In the genomic region with DNA sequence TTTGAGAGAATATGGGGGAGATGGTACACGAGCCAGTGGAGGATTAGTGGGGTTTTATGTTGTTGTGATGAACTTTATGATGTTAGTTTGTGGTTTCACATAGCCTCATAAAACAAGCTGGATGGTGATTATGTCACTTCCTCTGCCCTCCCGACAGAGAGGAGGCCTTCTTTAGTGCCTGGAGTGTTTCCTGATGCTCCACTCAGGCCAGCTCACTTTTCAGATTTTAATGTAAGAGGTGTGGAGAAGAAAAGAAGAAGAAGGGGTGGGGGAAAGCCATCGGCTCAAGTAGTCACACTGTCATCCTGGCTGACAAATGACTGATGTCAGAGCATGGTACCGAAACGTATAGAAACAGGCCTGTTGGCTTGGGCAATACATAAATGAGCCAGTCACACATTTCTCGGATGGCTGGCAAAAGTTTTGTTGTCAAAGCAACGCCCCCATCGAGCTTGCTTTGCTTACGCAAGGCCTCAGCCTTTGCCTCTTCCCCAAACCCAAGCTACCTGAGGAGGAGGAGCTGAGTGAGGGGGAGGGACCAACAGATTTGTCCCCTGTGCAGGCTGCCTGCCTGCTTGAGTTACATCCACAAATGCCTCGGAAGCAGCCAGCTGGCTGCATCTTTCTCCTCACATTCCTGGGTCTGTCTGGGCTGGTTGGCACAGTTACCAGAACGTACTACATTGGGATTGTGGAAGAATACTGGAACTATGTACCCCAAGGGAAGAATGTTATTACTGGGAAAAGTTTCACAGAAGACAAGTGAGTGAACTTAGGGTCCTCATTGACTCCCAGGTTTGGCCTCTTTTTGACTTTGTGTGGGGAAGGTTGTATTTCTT, we compare ENCODE assay signal across 23 cellular contexts. TPM values are rescaled to one million over a fixed set of nuclear protein-coding genes. Genes with fewer than 3 reads are reported as not detected.
DNase-seq lines count a peak whose midpoint lies in the region; ATAC-seq and TF ChIP-seq lines count a peak whose summit lies in the region.
"Had no signal": no experiment of that assay in that cellular context is flagged by ENCODE, and none has a peak within 500 bp of the region (broad histone marks: within the 10 kb centered on the region; RNA-seq: fewer than 3 reads in every experiment).

A gene with protein sequence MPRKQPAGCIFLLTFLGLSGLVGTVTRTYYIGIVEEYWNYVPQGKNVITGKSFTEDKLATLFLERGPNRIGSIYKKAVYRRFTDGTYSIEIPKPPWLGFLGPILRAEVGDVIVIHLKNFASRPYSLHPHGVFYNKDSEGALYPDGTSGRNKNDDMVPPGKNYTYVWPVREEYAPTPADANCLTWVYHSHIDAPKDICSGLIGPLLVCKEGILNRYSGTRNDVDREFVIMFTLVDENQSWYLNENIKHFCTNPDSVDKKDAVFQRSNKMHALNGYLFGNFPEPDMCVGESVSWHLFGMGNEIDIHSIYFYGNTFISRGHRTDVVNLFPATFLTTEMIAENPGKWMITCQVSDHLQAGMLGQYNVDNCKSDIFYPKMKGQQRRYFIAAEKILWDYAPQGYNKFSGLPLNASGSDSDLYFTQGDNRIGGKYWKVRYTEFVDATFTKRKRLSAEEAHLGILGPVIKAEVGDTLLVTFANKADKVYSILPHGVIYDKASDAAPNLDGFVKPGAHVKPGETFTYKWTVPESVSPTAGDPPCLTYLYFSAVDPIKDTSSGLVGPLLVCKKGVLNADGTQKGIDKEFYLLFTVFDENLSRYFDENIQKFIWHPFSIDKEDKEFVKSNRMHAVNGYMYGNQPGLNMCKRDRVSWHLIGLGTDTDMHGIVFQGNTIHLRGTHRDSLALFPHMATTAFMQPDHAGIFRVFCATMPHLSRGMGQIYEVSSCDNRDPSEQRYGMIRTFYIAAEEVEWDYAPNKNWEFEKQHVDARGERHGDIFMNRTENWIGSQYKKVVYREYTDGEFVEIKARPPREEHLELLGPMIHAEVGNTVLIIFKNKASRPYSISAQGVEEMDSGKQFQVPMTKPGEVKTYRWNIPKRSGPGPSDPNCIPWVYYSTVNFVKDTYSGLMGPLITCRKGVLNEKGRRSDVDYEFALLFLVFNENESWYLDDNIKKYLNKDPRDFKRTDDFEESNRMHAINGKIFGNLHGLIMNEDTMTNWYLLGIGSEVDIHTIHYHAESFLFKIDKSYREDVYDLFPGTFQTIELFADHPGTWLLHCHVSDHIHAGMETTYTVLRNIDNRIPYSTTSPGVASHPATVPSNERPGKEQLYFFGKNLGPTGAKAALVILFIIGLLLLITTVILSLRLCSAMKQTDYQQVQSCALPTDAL (plus strand): TSS at position 578 of the 839 bp plus-strand sequence. CDS start 15 bp downstream, at position 593.

- H3K9me3 Mint-ChIP-seq in WTC11 = peaks cover 14% of the 10 kb centered on the region

- H3K36me3 Mint-ChIP-seq in WTC11 (no peaks in the 10 kb centered on the region), T-helper 17 cell (ENCODE audit: low read depth) (no peaks in the 10 kb centered on the region)

- peaks cover 8% of the 10 kb centered on the region for H3K4me1 Mint-ChIP-seq in WTC11
- no peaks in the 10 kb centered on the region for H3K4me1 Mint-ChIP-seq in T-helper 17 cell

- no peak within 1 kb of the TSS for H3K27ac Mint-ChIP-seq in WTC11
- no peak within 1 kb of the TSS for H3K27ac Mint-ChIP-seq in T-helper 17 cell

- ATAC-seq in WTC11 (peak; percentile 99), T-helper 17 cell (no peak), GM21737 (IDR thresholded peaks at IDR 0.05; ENCODE audit: unreplicated experiment) (no peak)
- ATAC-seq: SK-N-SH treated with all-trans-retinoic acid at 6 μM for 48 hours had no signal

- intact Hi-C loops in colonic mucosa (cut with DNase I) = no loop called here

- no peak within 1 kb of the TSS for H3K27ac ChIP-seq in colonic mucosa
- H3K27ac ChIP-seq: C4-2B, HL-60, KMS-11, Peyer's patch, transverse colon had no signal

- H3K9me3 ChIP-seq in colonic mucosa (no peaks in the 10 kb centered on the region), T-helper 17 cell (ENCODE audit: control insufficient read depth, low read length, poor library complexity, severe bottlenecking) (no peaks in the 10 kb centered on the region)
- H3K9me3 ChIP-seq: Peyer's patch, transverse colon had no signal

- H3K36me3 ChIP-seq in colonic mucosa = no peaks in the 10 kb centered on the region
- H3K36me3 ChIP-seq: Peyer's patch, transverse colon had no signal

- H3K9ac ChIP-seq in colonic mucosa (ENCODE audit: low read depth in 2 of 2, low read length in 2 of 2) = no peak within 1 kb of the TSS
- H3K9ac ChIP-seq: KMS-11 had no signal

- H3K27me3 ChIP-seq in colonic mucosa = no peaks in the 10 kb centered on the region
- H3K27me3 ChIP-seq: Peyer's patch, transverse colon had no signal

- H3K4me3 ChIP-seq in HFF-Myc (replicated peaks; ENCODE audit: low read depth, low read length) = no peak within 1 kb of the TSS
- H3K4me3 ChIP-seq in colonic mucosa = no peak within 1 kb of the TSS
- H3K4me3 ChIP-seq: Peyer's patch, transverse colon had no signal

- H3K27me3 Mint-ChIP-seq in WTC11 (ENCODE audit: low read depth) (no peaks in the 10 kb centered on the region), T-helper 17 cell (no peaks in the 10 kb centered on the region)

- TF ChIP-seq CTCF in HFF-Myc (IDR thresholded peaks at IDR 0.05; ENCODE audit: low read depth, low read length, missing control alignments) (no peak), WTC11 (IDR thresholded peaks at IDR 0.05) (no peak), colonic mucosa (IDR thresholded peaks at IDR 0.05) (no peak)

- H3K4me1 ChIP-seq in colonic mucosa = no peaks in the 10 kb centered on the region
- H3K4me1 ChIP-seq: Peyer's patch, transverse colon had no signal

- POLR2A ChIA-PET in WTC11 (lab: Charles Lee) = no interaction called here

- DNase-seq in A172 (ENCODE audit: low spot score) (peak; percentile 8), HFF-Myc (ENCODE audit: extremely low read depth, low read depth) (peak; percentile 4), WTC11 (ENCODE audit: low spot score) (peak; percentile 29), iPS DF 19.7 (ENCODE audit: low read depth, low spot score) (peak; percentile 17), colonic mucosa (no peak), T-helper 17 cell (no peak), GDM1 (lab: John Stamatoyannopoulos, UW) (no peak)
- DNase-seq: activated CD4-positive, alpha-beta T cell treated with anti-CD3 and anti-CD28 coated beads for 4 hours; central memory CD4-positive, alpha-beta T cell; effector CD4-positive, alpha-beta T cell; head of caudate nucleus; NCI-H1417; NCI-H2171 treated with DMSO at 0.1 percent for 48 hours; NCI-H82; Peyer's patch; stimulated activated naive CD4-positive, alpha-beta T cell treated with Interleukin-2 at 50 U/mL for 16 hours; transverse colon had no signal

- no peak within 1 kb of the TSS for H3K4me3 Mint-ChIP-seq in WTC11
- no peak within 1 kb of the TSS for H3K4me3 Mint-ChIP-seq in T-helper 17 cell

- CTCF ChIA-PET in WTC11 (lab: Charles Lee) = interaction anchor here (2.4 kb wide), 1 partner anchor 126 kb away, joined by 11 read pairs; no protein-coding TSS in a partner anchor

TF ChIP-seq in WTC11, 78 proteins besides CTCF, POLR2A, EP300 and RAD21:
- TF ChIP-seq SMAD3 (CRISPR knock-in tag; IDR thresholded peaks at IDR 0.05; ENCODE audit: borderline replicate concordance) (no peak), GRHL2 (CRISPR knock-in tag; IDR thresholded peaks at IDR 0.05; ENCODE audit: insufficient replicate concordance, severe bottlenecking) (no peak), NR3C1 (CRISPR knock-in tag; conservative IDR thresholded peaks at IDR 0.05; ENCODE audit: low read depth) (no peak), PRRX2 (CRISPR knock-in tag; IDR thresholded peaks at IDR 0.05) (no peak)
- TF ChIP-seq, protein P1, sequence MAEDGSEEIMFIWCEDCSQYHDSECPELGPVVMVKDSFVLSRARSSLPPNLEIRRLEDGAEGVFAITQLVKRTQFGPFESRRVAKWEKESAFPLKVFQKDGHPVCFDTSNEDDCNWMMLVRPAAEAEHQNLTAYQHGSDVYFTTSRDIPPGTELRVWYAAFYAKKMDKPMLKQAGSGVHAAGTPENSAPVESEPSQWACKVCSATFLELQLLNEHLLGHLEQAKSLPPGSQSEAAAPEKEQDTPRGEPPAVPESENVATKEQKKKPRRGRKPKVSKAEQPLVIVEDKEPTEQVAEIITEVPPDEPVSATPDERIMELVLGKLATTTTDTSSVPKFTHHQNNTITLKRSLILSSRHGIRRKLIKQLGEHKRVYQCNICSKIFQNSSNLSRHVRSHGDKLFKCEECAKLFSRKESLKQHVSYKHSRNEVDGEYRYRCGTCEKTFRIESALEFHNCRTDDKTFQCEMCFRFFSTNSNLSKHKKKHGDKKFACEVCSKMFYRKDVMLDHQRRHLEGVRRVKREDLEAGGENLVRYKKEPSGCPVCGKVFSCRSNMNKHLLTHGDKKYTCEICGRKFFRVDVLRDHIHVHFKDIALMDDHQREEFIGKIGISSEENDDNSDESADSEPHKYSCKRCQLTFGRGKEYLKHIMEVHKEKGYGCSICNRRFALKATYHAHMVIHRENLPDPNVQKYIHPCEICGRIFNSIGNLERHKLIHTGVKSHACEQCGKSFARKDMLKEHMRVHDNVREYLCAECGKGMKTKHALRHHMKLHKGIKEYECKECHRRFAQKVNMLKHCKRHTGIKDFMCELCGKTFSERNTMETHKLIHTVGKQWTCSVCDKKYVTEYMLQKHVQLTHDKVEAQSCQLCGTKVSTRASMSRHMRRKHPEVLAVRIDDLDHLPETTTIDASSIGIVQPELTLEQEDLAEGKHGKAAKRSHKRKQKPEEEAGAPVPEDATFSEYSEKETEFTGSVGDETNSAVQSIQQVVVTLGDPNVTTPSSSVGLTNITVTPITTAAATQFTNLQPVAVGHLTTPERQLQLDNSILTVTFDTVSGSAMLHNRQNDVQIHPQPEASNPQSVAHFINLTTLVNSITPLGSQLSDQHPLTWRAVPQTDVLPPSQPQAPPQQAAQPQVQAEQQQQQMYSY (CRISPR knock-in tag; IDR thresholded peaks at IDR 0.05) = no peak
- TF ChIP-seq, protein P2, sequence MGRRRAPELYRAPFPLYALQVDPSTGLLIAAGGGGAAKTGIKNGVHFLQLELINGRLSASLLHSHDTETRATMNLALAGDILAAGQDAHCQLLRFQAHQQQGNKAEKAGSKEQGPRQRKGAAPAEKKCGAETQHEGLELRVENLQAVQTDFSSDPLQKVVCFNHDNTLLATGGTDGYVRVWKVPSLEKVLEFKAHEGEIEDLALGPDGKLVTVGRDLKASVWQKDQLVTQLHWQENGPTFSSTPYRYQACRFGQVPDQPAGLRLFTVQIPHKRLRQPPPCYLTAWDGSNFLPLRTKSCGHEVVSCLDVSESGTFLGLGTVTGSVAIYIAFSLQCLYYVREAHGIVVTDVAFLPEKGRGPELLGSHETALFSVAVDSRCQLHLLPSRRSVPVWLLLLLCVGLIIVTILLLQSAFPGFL (CRISPR knock-in tag; IDR thresholded peaks at IDR 0.05; ENCODE audit: borderline replicate concordance) = no peak
TF ChIP-seq in WTC11: peak in this region for 0.

RNA-seq across cellular contexts. Expression of the gene that starts here (rescaled TPM):
- total RNA-seq in A172 (2014; rRNA removed; shearing (Covaris generic)) = not detected in 2 replicates
- 0.07 to 0.13 TPM (median 0.07 TPM) in 3 replicates for total RNA-seq in WTC11 (2021)
- not detected for total RNA-seq in colonic mucosa
- not detected for total RNA-seq in T-helper 17 cell
- total RNA-seq: A673, Peyer's patch, transverse colon had no signal

Comparison
In these comparisons a context has a peak if more than half of its experiments do, and no peak if none do; other contexts are left out.
1. Peak in DNase-seq in A172; RNA of the gene not detected or under 1 TPM.
2. Peak in DNase-seq and ATAC-seq in WTC11; RNA of the gene not detected or under 1 TPM.
3. DNase-seq: peak in HFF-Myc (single experiment) and iPS DF 19.7 (single experiment); none in colonic mucosa (single experiment), T-helper 17 cell (0 of 3) and GDM1 (single experiment).